Comparison of ENCODE assay signal across 8 cellular contexts in the genomic region with DNA sequence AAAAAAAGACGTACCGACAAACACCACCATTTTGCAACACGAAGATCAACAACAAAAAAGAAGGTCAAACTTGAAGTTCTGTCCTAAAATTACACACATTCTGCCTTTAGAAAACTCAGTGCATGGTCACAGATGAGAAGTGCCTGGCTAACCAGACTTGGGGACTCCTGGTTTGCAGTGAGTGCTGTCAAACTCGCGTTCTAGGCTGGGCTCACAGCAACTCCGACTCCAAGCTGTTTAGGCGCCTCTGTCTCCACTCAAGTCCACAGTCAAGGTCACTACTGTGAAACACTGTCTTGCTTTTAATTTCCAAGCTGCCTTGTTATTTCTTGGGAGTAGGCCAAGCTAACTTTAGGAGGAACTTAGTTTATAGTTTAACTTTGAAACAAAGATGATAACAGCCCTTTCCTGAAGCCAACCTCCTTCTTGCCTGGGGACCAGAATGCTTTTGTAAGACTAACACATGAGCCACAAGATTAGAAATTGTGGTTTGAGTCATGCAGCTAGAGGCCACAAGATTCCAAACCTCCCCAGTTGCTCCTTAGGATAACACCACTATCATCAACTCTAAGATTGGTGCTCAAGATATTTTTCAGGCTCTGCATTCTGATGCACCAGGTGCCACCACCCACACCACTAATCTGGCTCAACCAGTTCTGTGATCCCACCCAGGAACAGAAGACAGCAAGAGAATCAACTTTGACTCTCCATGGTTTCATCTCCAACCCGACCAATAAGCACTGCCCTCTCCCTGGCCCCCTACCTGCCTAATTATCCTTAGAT. TPM values are rescaled to one million over a fixed set of nuclear protein-coding genes. Genes with fewer than 3 reads are reported as not detected.
A peak's percentile ranks its signal among the peaks of the same experiment; 100 is the strongest.
DNase-seq lines count a peak whose midpoint lies in the region; ATAC-seq, FAIRE-seq and TF ChIP-seq lines count a peak whose summit lies in the region.

No MANE protein-coding gene starts in this region.

- H2AFZ ChIP-seq in ACC112 (ENCODE audit: low read length, unreplicated experiment) (no peak overlapping the region), HepG2 (ENCODE audit: low read length) (no peak overlapping the region)

- CTCF ChIA-PET in HepG2 (lab: Yijun Ruan, JAX; ENCODE audit: low intra/inter-chr PET ratio, low total read pairs): no interaction called here

- TF ChIP-seq CTCF in HFF-Myc (IDR thresholded peaks at IDR 0.05; ENCODE audit: low read depth, low read length, missing control alignments): no peak
- no peak for TF ChIP-seq CTCF in HepG2 (CRISPR knock-in tag; IDR thresholded peaks at IDR 0.05)

- H3K4me3 ChIP-seq in ACC112 (ENCODE audit: low read depth, low read length) (peak overlapping the region; percentile 92), HFF-Myc (replicated peaks; ENCODE audit: low read depth, low read length) (peak overlapping the region; percentile 66), HepG2 (replicated peaks in 1 of 3; ENCODE audit: insufficient read depth in 1 of 3, low read depth in 2 of 3, low read length in 3 of 3) (peak overlapping the region; percentile 80 to 99 (median 81); a peak in 5 of 6 replicates)

- peaks cover 34 to 46% of the 10 kb centered on the region in 2 donors for H3K36me3 Mint-ChIP-seq in activated naive CD4-positive, alpha-beta T cell treated with anti-CD3 and anti-CD28 coated beads, Interleukin-2, amount 50 U/mL, for 72 hours

- H3K27ac Mint-ChIP-seq in activated naive CD4-positive, alpha-beta T cell treated with anti-CD3 and anti-CD28 coated beads, Interleukin-2, amount 50 U/mL, for 72 hours: peak overlapping the region; percentile 81 to 86

- FAIRE-seq in HepG2 (lab: Jason Lieb, UNC): no peak

- no peaks in the 10 kb centered on the region for H4K20me1 ChIP-seq in HepG2 (ENCODE audit: insufficient read depth, low read length)

- intact Hi-C loops in HepG2 (cut with micrococcal nuclease; ENCODE audit: unreplicated experiment): loop anchor here (1.0 kb wide), 1 partner anchor 187 kb away; no protein-coding TSS in a partner anchor

- peaks cover 14% of the 10 kb centered on the region for H3K4me1 ChIP-seq in ACC112 (ENCODE audit: control insufficient read depth, insufficient read depth, low read length, unreplicated experiment)
- H3K4me1 ChIP-seq in HepG2 (ENCODE audit: insufficient read depth, low read length): peaks cover 42% of the 10 kb centered on the region

- TF ChIP-seq RAD21 in HepG2 (CRISPR knock-in tag; IDR thresholded peaks at IDR 0.05): no peak

- WGBS in HepG2 (ENCODE audit: low lambda C conversion rate): 96% methylated on average over 6 of the region's 8 CpGs

- H3K9me3 Mint-ChIP-seq in activated naive CD4-positive, alpha-beta T cell treated with anti-CD3 and anti-CD28 coated beads, Interleukin-2, amount 50 U/mL, for 72 hours: peaks cover 0 to 22% of the 10 kb centered on the region in 2 donors

- TF ChIP-seq POLR2A in HepG2 (IDR thresholded peaks at IDR 0.05; ENCODE audit: insufficient read depth in 1 of 2, low read depth in 2 of 2, low read length in 2 of 2): no peak; a peak in 1 of 4 replicates

- H3K27ac ChIP-seq in ACC112 (ENCODE audit: low read depth, low read length) (no peak overlapping the region), HepG2 (ENCODE audit: extremely low read length, insufficient read depth, low read length) (peak overlapping the region; percentile 68)

- peak overlapping the region; percentile 98 for H3K4me2 ChIP-seq in HepG2 (ENCODE audit: low read depth, low read length)

- no peak for ATAC-seq in activated naive CD4-positive, alpha-beta T cell treated with anti-CD3 and anti-CD28 coated beads, Interleukin-2, amount 50 U/mL, for 72 hours
- ATAC-seq in HepG2 (no peak), HG03108 (IDR thresholded peaks at IDR 0.05; ENCODE audit: unreplicated experiment) (no peak)

- H3K27me3 ChIP-seq in ACC112 (ENCODE audit: insufficient read depth, low read length) (no peaks in the 10 kb centered on the region), HepG2 (ENCODE audit: control insufficient read depth in 1 of 2, insufficient read depth in 2 of 2, low read length in 2 of 2) (no peaks in the 10 kb centered on the region; a peak in 1 of 5 replicates)

- TSS peak; percentile 53 for BruUV-seq in HepG2 (replicated peaks; lab: Mats Ljungman, UMichigan)

- no peak for TF ChIP-seq EP300 in HepG2 (IDR thresholded peaks at IDR 0.05; ENCODE audit: low read depth in 2 of 2, low read length in 2 of 2)
- no peak for TF ChIP-seq EP300 in HepG2 (CRISPR knock-in tag; IDR thresholded peaks at IDR 0.05; ENCODE audit: borderline replicate concordance)

- H3K9ac ChIP-seq in HepG2 (ENCODE audit: insufficient read depth, low read depth, low read length): peak overlapping the region; percentile 90

- H3K9me3 ChIP-seq in HepG2 (ENCODE audit: low read length): peaks cover 5% of the 10 kb centered on the region; the same call in 1 of the 2 replicates

- peaks cover 21% of the 10 kb centered on the region; the same call in 1 of the 2 replicates for H3K36me3 ChIP-seq in ACC112 (ENCODE audit: insufficient read depth, low read length)
- H3K36me3 ChIP-seq in HepG2 (replicated peaks in 1 of 2; ENCODE audit: control insufficient read depth in 1 of 2, insufficient read depth in 2 of 2, low read length in 2 of 2): peaks cover 7 to 23% of the 10 kb centered on the region in 2 experiments; a peak in 4 of 5 replicates

- POLR2A ChIA-PET in HepG2 (lab: Yijun Ruan, JAX): no interaction called here

- peaks cover 28% of the 10 kb centered on the region for H3K79me2 ChIP-seq in ACC112 (ENCODE audit: control insufficient read depth, insufficient read depth, low read length, unreplicated experiment)
- H3K79me2 ChIP-seq in HepG2 (ENCODE audit: insufficient read depth, low read length): peaks cover 27% of the 10 kb centered on the region

- DNase-seq in HFF-Myc (ENCODE audit: extremely low read depth, low read depth) (no peak), HepG2 (ENCODE audit: low spot score) (no peak), GM19240 (ENCODE audit: insufficient read length, low spot score) (no peak), C1 segment of cervical spinal cord (lab: John Stamatoyannopoulos, UW) (no peak), NCI-H1436 (lab: John Stamatoyannopoulos, UW) (no peak)
- no peak for DNase-seq in activated naive CD4-positive, alpha-beta T cell treated with anti-CD3 and anti-CD28 coated beads, Interleukin-2, amount 50 U/mL, for 72 hours (ENCODE audit: low spot score in 2 of 2)

- in situ Hi-C loops in HepG2 (cut with HindIII; ENCODE audit: extremely low pct_ligation_motif_present, low pct_unique_long_range_greater_than_20kb): no loop called here

RNA-seq across cellular contexts. Expression of a gene that starts 1.1 kb away (rescaled TPM):
- 10 to 100 TPM; 10.7 to 40.4 TPM for total RNA-seq in activated naive CD4-positive, alpha-beta T cell treated with anti-CD3 and anti-CD28 coated beads, Interleukin-2, amount 50 U/mL, for 72 hours
- 21.5 and 24.2 TPM in 2 replicates for total RNA-seq in HepG2 (2016; rRNA removed; fragmentation: Illumina TruSeq; extraction: Trizol)
- 9.3 and 11.4 TPM in 2 replicates for total RNA-seq in HepG2 (2016; cell fraction: cytosol; rRNA removed; fragmentation: Illumina TruSeq; extraction: Trizol; ENCODE audit: low read depth)
- total RNA-seq in HepG2 (2016; cell fraction: insoluble cytoplasmic fraction; rRNA removed; fragmentation: Illumina TruSeq; extraction: Trizol): 21.5 and 22.4 TPM in 2 replicates
- total RNA-seq in HepG2 (2016; cell fraction: membrane; rRNA removed; fragmentation: Illumina TruSeq; extraction: Trizol): 10.7 and 11.7 TPM in 2 replicates
- 14.3 and 17.6 TPM in 2 replicates for total RNA-seq in HepG2 (2016; cell fraction: nucleus; rRNA removed; fragmentation: Illumina TruSeq; extraction: Trizol)
- 11.8 and 11.9 TPM in 2 replicates for polyA plus RNA-seq in HepG2 (2011; rRNA removed)
- 9.1 and 16.3 TPM in 2 replicates for polyA plus RNA-seq in HepG2 (2011; cell fraction: cytosol; rRNA removed)
- 28.7 and 38.5 TPM in 2 replicates for polyA plus RNA-seq in HepG2 (2011; cell fraction: nucleus; rRNA removed)
- 12.3 and 13.8 TPM in 2 replicates for polyA plus RNA-seq in HepG2 (2012)
- 2.6 and 3.4 TPM in 2 replicates for polyA plus RNA-seq in HepG2 (2016; cell fraction: cytosol; fragmentation: Illumina TruSeq; extraction: Trizol; ENCODE audit: low read depth)
- polyA plus RNA-seq in HepG2 (2016; cell fraction: insoluble cytoplasmic fraction; fragmentation: Illumina TruSeq; extraction: Trizol; ENCODE audit: low read depth): 29.1 and 34.4 TPM in 2 replicates
- 7.7 and 8.4 TPM in 2 replicates for polyA plus RNA-seq in HepG2 (2016; cell fraction: membrane; fragmentation: Illumina TruSeq; extraction: Trizol; ENCODE audit: low read depth)
- 31.1 and 34.8 TPM in 2 replicates for polyA plus RNA-seq in HepG2 (2016; cell fraction: nucleus; fragmentation: Illumina TruSeq; extraction: Trizol; ENCODE audit: insufficient read depth, low read depth)
- polyA minus RNA-seq in HepG2 (2011; rRNA and poly(A)+ RNA removed; ENCODE audit: low replicate concordance): 34.6 and 56.2 TPM in 2 replicates
- 16.3 and 29.9 TPM in 2 replicates for polyA minus RNA-seq in HepG2 (2011; cell fraction: cytosol; rRNA and poly(A)+ RNA removed)
- polyA minus RNA-seq in HepG2 (2011; cell fraction: nucleus; rRNA and poly(A)+ RNA removed): 11.7 and 12.9 TPM in 2 replicates

RNA-seq across cellular contexts. Expression of a gene that starts 1.7 kb away (rescaled TPM):
- total RNA-seq in activated naive CD4-positive, alpha-beta T cell treated with anti-CD3 and anti-CD28 coated beads, Interleukin-2, amount 50 U/mL, for 72 hours: 10 to 100 TPM; 12.1 to 54.1 TPM
- 28.2 and 29.2 TPM in 2 replicates for total RNA-seq in HepG2 (2016; rRNA removed; fragmentation: Illumina TruSeq; extraction: Trizol)
- 36.8 and 38.5 TPM in 2 replicates for total RNA-seq in HepG2 (2016; cell fraction: cytosol; rRNA removed; fragmentation: Illumina TruSeq; extraction: Trizol; ENCODE audit: low read depth)
- total RNA-seq in HepG2 (2016; cell fraction: insoluble cytoplasmic fraction; rRNA removed; fragmentation: Illumina TruSeq; extraction: Trizol): 22.1 and 28.2 TPM in 2 replicates
- total RNA-seq in HepG2 (2016; cell fraction: membrane; rRNA removed; fragmentation: Illumina TruSeq; extraction: Trizol): 16.2 and 18.2 TPM in 2 replicates
- total RNA-seq in HepG2 (2016; cell fraction: nucleus; rRNA removed; fragmentation: Illumina TruSeq; extraction: Trizol): 14.2 and 14.5 TPM in 2 replicates
- polyA plus RNA-seq in HepG2 (2011; rRNA removed): 7.9 and 9.0 TPM in 2 replicates
- polyA plus RNA-seq in HepG2 (2011; cell fraction: cytosol; rRNA removed): 8.2 and 10.4 TPM in 2 replicates
- polyA plus RNA-seq in HepG2 (2011; cell fraction: nucleus; rRNA removed): 11.2 and 11.4 TPM in 2 replicates
- polyA plus RNA-seq in HepG2 (2012): 17.4 and 18.1 TPM in 2 replicates
- 6.9 and 8.4 TPM in 2 replicates for polyA plus RNA-seq in HepG2 (2016; cell fraction: cytosol; fragmentation: Illumina TruSeq; extraction: Trizol; ENCODE audit: low read depth)
- 26.6 and 31.8 TPM in 2 replicates for polyA plus RNA-seq in HepG2 (2016; cell fraction: insoluble cytoplasmic fraction; fragmentation: Illumina TruSeq; extraction: Trizol; ENCODE audit: low read depth)
- polyA plus RNA-seq in HepG2 (2016; cell fraction: membrane; fragmentation: Illumina TruSeq; extraction: Trizol; ENCODE audit: low read depth): 9.5 and 9.9 TPM in 2 replicates
- polyA plus RNA-seq in HepG2 (2016; cell fraction: nucleus; fragmentation: Illumina TruSeq; extraction: Trizol; ENCODE audit: insufficient read depth, low read depth): 32.1 and 33.3 TPM in 2 replicates
- polyA minus RNA-seq in HepG2 (2011; rRNA and poly(A)+ RNA removed; ENCODE audit: low replicate concordance): 18.3 and 37.7 TPM in 2 replicates
- 9.6 and 10.1 TPM in 2 replicates for polyA minus RNA-seq in HepG2 (2011; cell fraction: cytosol; rRNA and poly(A)+ RNA removed)
- 8.6 and 12.4 TPM in 2 replicates for polyA minus RNA-seq in HepG2 (2011; cell fraction: nucleus; rRNA and poly(A)+ RNA removed)
